In the genomic region with DNA sequence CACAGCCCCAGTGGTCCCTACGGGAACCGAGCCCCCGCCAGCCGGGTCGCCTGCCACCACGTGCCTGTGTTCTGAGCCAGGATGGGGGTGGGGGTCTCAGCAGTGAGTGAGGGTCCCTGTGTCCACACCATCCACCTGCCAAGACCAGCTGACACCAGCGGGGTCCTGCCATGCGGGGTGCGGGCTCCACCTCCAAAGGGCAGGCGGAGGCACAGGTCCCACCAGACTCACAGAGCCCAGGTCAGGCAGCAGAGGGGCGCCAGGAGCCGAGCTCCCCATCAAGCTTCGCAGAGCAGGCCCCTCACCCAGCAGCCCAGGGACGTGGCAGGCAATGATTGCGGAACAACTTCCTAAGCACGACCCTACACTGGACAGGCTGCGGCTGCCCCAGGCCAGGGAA, we compare ENCODE assay signal across 29 cellular contexts. TPM values are rescaled to one million over a fixed set of nuclear protein-coding genes. Genes with fewer than 3 reads are reported as not detected.
A peak's percentile ranks its signal among the peaks of the same experiment; 100 is the strongest.
DNase-seq lines count a peak whose midpoint lies in the region; ATAC-seq, FAIRE-seq and TF ChIP-seq lines count a peak whose summit lies in the region.
"Had no signal": no experiment of that assay in that cellular context is flagged by ENCODE, and none has a peak within 500 bp of the region (broad histone marks: within the 10 kb centered on the region; RNA-seq: fewer than 3 reads in every experiment).

No MANE protein-coding gene starts in this region.

- H3K79me1 ChIP-seq in H9 (ENCODE audit: insufficient read depth, low read depth, low read length, poor library complexity, severe bottlenecking) (no peaks in the 10 kb centered on the region), H1 (ENCODE audit: low read depth, low read length) (no peaks in the 10 kb centered on the region)

- H3K36me3 ChIP-seq in RWPE2 (ENCODE audit: low read depth) (no peaks in the 10 kb centered on the region), H1 (ENCODE audit: control insufficient read depth in 2 of 4, insufficient read depth in 4 of 4, low read length in 3 of 4) (no peaks in the 10 kb centered on the region), suprapubic skin (no peaks in the 10 kb centered on the region)
- H3K36me3 ChIP-seq: BE2C, BLaER1 had no signal

- no peak for TF ChIP-seq CTCF in H9 (conservative IDR thresholded peaks at IDR 0.05)
- no peak for TF ChIP-seq CTCF in RWPE2 (IDR thresholded peaks at IDR 0.05; ENCODE audit: poor library complexity, severe bottlenecking)
- TF ChIP-seq CTCF in H1 (IDR thresholded peaks at IDR 0.05; ENCODE audit: control extremely low read depth in 1 of 3, insufficient read depth in 1 of 3, low read depth in 1 of 3, low read length in 3 of 3), result no peak
- TF ChIP-seq CTCF in suprapubic skin (IDR thresholded peaks at IDR 0.05), result no peak

- no peak overlapping the region for H3K27ac Mint-ChIP-seq in H9
- H3K27ac Mint-ChIP-seq: CD14-positive monocyte; CD4-positive, alpha-beta memory T cell; CD4-positive, CD25-positive, alpha-beta regulatory T cell; CD8-positive, alpha-beta memory T cell had no signal

- H3K23ac ChIP-seq in H9 (ENCODE audit: insufficient read length, low read depth, low read length) (no peak overlapping the region), H1 (ENCODE audit: insufficient read length) (no peak overlapping the region)

- TF ChIP-seq POLR2A in H1 (IDR thresholded peaks at IDR 0.05; ENCODE audit: control extremely low read depth in 1 of 2, low read depth in 2 of 2, low read length in 2 of 2), result no peak
- no peak for TF ChIP-seq POLR2A in suprapubic skin (IDR thresholded peaks at IDR 0.05)

- H3K4me1 ChIP-seq in H9 (ENCODE audit: insufficient read depth, low read length) (no peaks in the 10 kb centered on the region), RWPE2 (ENCODE audit: insufficient read depth, poor library complexity, severe bottlenecking) (no peaks in the 10 kb centered on the region), H1 (replicated peaks in 1 of 4; ENCODE audit: control insufficient read depth in 3 of 4, insufficient read depth in 4 of 4, low read length in 3 of 4) (peaks cover 0 to 10% (median 1%) of the 10 kb centered on the region in 4 experiments; a peak in 4 of 7 replicates), suprapubic skin (no peaks in the 10 kb centered on the region)
- H3K4me1 ChIP-seq: BE2C had no signal

- peak overlapping the region; percentile 42; the same call in 1 of the 2 replicates for H3K14ac ChIP-seq in H9 (ENCODE audit: insufficient read depth, low read length)
- H3K14ac ChIP-seq in H1 (ENCODE audit: insufficient read length), result no peak overlapping the region

- no CpG with 5 or more reads among the region's 17 CpGs for WGBS in H9 (ENCODE audit: extremely low coverage, insufficient read length, low lambda C conversion rate)
- WGBS in H1 (ENCODE audit: extremely low coverage in 1 of 2, insufficient coverage in 1 of 2, insufficient read length in 1 of 2, insufficient replicate concordance in 2 of 2, low coverage in 1 of 2, low lambda C conversion rate in 2 of 2, missing lambda C conversion rate in 1 of 2), 2 experiments, result 94% methylated on average over 17 of the region's 17 CpGs; no CpG with 5 or more reads in 1 of the 2 experiments
- 80% methylated on average over 2 of the region's 17 CpGs for WGBS in suprapubic skin

- H3K27me3 ChIP-seq in H9 (ENCODE audit: insufficient read depth, low read length), result no peaks in the 10 kb centered on the region
- H3K27me3 ChIP-seq in RWPE2 (ENCODE audit: insufficient read depth, poor library complexity, severe bottlenecking), result peaks cover 70% of the 10 kb centered on the region
- H3K27me3 ChIP-seq in H1 (replicated peaks in 1 of 4; ENCODE audit: control insufficient read depth in 3 of 4, extremely low read depth in 1 of 4, insufficient read depth in 3 of 4, low read length in 3 of 4), result no peaks in the 10 kb centered on the region; a peak in 1 of 7 replicates
- peaks cover 83% of the 10 kb centered on the region for H3K27me3 ChIP-seq in suprapubic skin

- no peak for ATAC-seq in RWPE2 (ENCODE audit: low read depth)
- ATAC-seq in GM19035 (IDR thresholded peaks at IDR 0.05; ENCODE audit: unreplicated experiment), result no peak
- ATAC-seq: GM12878 had no signal

- CTCF ChIA-PET in H1 (lab: Charles Lee; ENCODE audit: partially characterized antibody), result interaction anchor here (1.4 to 1.5 kb wide), 2 partner anchors 13 to 44 kb away, joined by 3 to 4 read pairs; no protein-coding TSS in a partner anchor

- H3T11ph ChIP-seq in H9 (ENCODE audit: low read length), result no peak overlapping the region

- no peak overlapping the region for H3K27ac ChIP-seq in H9 (ENCODE audit: insufficient read length, low read depth, low read length)
- H3K27ac ChIP-seq in RWPE2 (ENCODE audit: poor library complexity, severe bottlenecking), result no peak overlapping the region
- no peak overlapping the region for H3K27ac ChIP-seq in H1 (ENCODE audit: low read depth, low read length)
- no peak overlapping the region for H3K27ac ChIP-seq in suprapubic skin
- H3K27ac ChIP-seq: BLaER1 had no signal

- H4K8ac ChIP-seq in H9 (replicated peaks; ENCODE audit: insufficient read length, low read depth, low read length) (no peak overlapping the region), H1 (ENCODE audit: extremely low read depth, insufficient read depth, low read length) (no peak overlapping the region; the same call in 1 of the 2 replicates)

- no peak for FAIRE-seq in H1 (lab: Jason Lieb, UNC)
- FAIRE-seq: A204.1, GM12878, GM12892, GM18507, GM19239 had no signal

- H4K20me1 ChIP-seq in H9 (ENCODE audit: control insufficient read depth, insufficient read depth, insufficient read length) (no peaks in the 10 kb centered on the region), H1 (replicated peaks in 1 of 2; ENCODE audit: control insufficient read depth in 1 of 2, insufficient read depth in 2 of 2, low read length in 2 of 2) (peaks cover 0 to 1% of the 10 kb centered on the region in 2 experiments)

- H2BK12ac ChIP-seq in H9 (ENCODE audit: insufficient read length, low read depth, low read length) (no peak overlapping the region), H1 (ENCODE audit: low read depth, low read length) (no peak overlapping the region)

- no peak overlapping the region for H3K4me2 ChIP-seq in H9 (ENCODE audit: insufficient read depth, insufficient read length, low read length)
- H3K4me2 ChIP-seq in H1 (ENCODE audit: insufficient read depth in 1 of 2, low read depth in 2 of 2, low read length in 2 of 2), result no peak overlapping the region
- H3K4me2 ChIP-seq: BLaER1 had no signal

- no peak overlapping the region for H3K9ac ChIP-seq in H9 (ENCODE audit: extremely low read depth, insufficient read length, low read length)
- H3K9ac ChIP-seq in H1 (replicated peaks in 1 of 4; ENCODE audit: extremely low read depth in 1 of 4, low read depth in 3 of 4, low read length in 3 of 4), result no peak overlapping the region
- H3K9ac ChIP-seq: BLaER1 had no signal

- no peak overlapping the region for H4K5ac ChIP-seq in H9 (ENCODE audit: insufficient read length, low read depth, low read length)
- H4K5ac ChIP-seq in H1 (ENCODE audit: insufficient read length, low read depth, low read length), result no peak overlapping the region

- H3K36me3 Mint-ChIP-seq in H9 (ENCODE audit: insufficient read depth in 1 of 3, low read depth in 3 of 3), result peaks cover 12 to 20% (median 14%) of the 10 kb centered on the region in 3 experiments
- H3K36me3 Mint-ChIP-seq: CD14-positive monocyte; CD4-positive, alpha-beta memory T cell; CD4-positive, CD25-positive, alpha-beta regulatory T cell; CD8-positive, alpha-beta memory T cell had no signal

- no peak overlapping the region for H2BK15ac ChIP-seq in H9 (ENCODE audit: low read depth, low read length)
- no peak overlapping the region for H2BK15ac ChIP-seq in H1 (ENCODE audit: low read length)

- H3K23me2 ChIP-seq in H9 (ENCODE audit: insufficient read length, low read depth, low read length, poor library complexity, severe bottlenecking), result no peaks in the 10 kb centered on the region
- no peaks in the 10 kb centered on the region for H3K23me2 ChIP-seq in H1 (ENCODE audit: low read depth, low read length)

- DNase-seq in H9 (no peak), RWPE2 (ENCODE audit: low spot score) (peak; percentile 88), H1 (ENCODE audit: low read depth in 1 of 2, low spot score in 2 of 2) (no peak), suprapubic skin (ENCODE audit: low spot score in 2 of 2) (no peak), NCI-H187 treated with DMSO at 0.1 percent for 48 hours (lab: John Stamatoyannopoulos, UW) (no peak)
- DNase-seq: 8988T; ACHN; BE2C; C1 segment of cervical spinal cord; CD4-positive, alpha-beta memory T cell; CD4-positive, CD25-positive, alpha-beta regulatory T cell; CD8-positive, alpha-beta memory T cell; COR-L47; DMS 273 treated with DMSO at 0.1 percent for 48 hours; DMS153; DMS53; DMS79; DND-41; EL; GDM1 had no signal

- no peak overlapping the region for H2AK5ac ChIP-seq in H9 (ENCODE audit: insufficient read length, low read length)
- H2AK5ac ChIP-seq in H1 (ENCODE audit: low read depth, low read length), result no peak overlapping the region

- H2AFZ ChIP-seq in H9 (ENCODE audit: low read length) (no peak overlapping the region), H1 (ENCODE audit: low read length) (no peak overlapping the region)

- H2BK20ac ChIP-seq in H9 (ENCODE audit: low read depth, low read length, poor library complexity, severe bottlenecking) (no peak overlapping the region), H1 (ENCODE audit: low read length) (no peak overlapping the region)

- H3K4me3 Mint-ChIP-seq in H9, result no peak overlapping the region
- H3K4me3 Mint-ChIP-seq: CD14-positive monocyte; CD4-positive, alpha-beta memory T cell; CD4-positive, CD25-positive, alpha-beta regulatory T cell; CD8-positive, alpha-beta memory T cell had no signal

- H2BK120ac ChIP-seq in H9 (ENCODE audit: low read depth, low read length, poor library complexity, severe bottlenecking) (no peak overlapping the region), H1 (replicated peaks; ENCODE audit: low read depth, low read length) (no peak overlapping the region)

- H2BK5ac ChIP-seq in H9 (ENCODE audit: insufficient read length, low read length), result no peak overlapping the region
- H2BK5ac ChIP-seq in H1 (ENCODE audit: low read depth, low read length), result no peak overlapping the region

- no peak for TF ChIP-seq RAD21 in H1 (IDR thresholded peaks at IDR 0.05 in 1 of 2, conservative IDR thresholded peaks at IDR 0.05 in 1 of 2; ENCODE audit: low read depth in 2 of 2, low read length in 2 of 2)

- H3K9me3 ChIP-seq in H9 (ENCODE audit: control insufficient read depth, low read depth, low read length), result no peaks in the 10 kb centered on the region
- H3K9me3 ChIP-seq in RWPE2 (ENCODE audit: severe bottlenecking), result no peaks in the 10 kb centered on the region
- H3K9me3 ChIP-seq in H1 (ENCODE audit: insufficient read depth in 2 of 2, low read depth in 1 of 2, low read length in 1 of 2), result no peaks in the 10 kb centered on the region
- no peaks in the 10 kb centered on the region for H3K9me3 ChIP-seq in suprapubic skin
- H3K9me3 ChIP-seq: BE2C, BLaER1 had no signal

- POLR2A ChIA-PET in H1 (lab: Charles Lee; ENCODE audit: partially characterized antibody), result no interaction called here

- H4K91ac ChIP-seq in H9 (ENCODE audit: insufficient read length, low read depth, low read length), result no peak overlapping the region
- peak overlapping the region; percentile 40 for H4K91ac ChIP-seq in H1 (replicated peaks; ENCODE audit: insufficient read length, low read length)

- H3K79me2 ChIP-seq in H9 (ENCODE audit: insufficient read depth, low read length) (no peaks in the 10 kb centered on the region), H1 (ENCODE audit: control insufficient read depth in 1 of 2, insufficient read depth in 2 of 2, low read length in 2 of 2) (no peaks in the 10 kb centered on the region)

- H3K18ac ChIP-seq in H9 (ENCODE audit: insufficient read length, low read depth, low read length) (no peak overlapping the region), H1 (ENCODE audit: extremely low read depth, low read length) (no peak overlapping the region)

- H3K27me3 Mint-ChIP-seq in H9 (ENCODE audit: low read depth), result no peaks in the 10 kb centered on the region

- no peak for TF ChIP-seq EP300 in H1 (IDR thresholded peaks at IDR 0.05; ENCODE audit: borderline replicate concordance in 1 of 2, low read depth in 2 of 2, low read length in 2 of 2)
- no peak for TF ChIP-seq EP300 in suprapubic skin (IDR thresholded peaks at IDR 0.05)

- H3K56ac ChIP-seq in H9 (ENCODE audit: insufficient read length, low read depth, low read length), result no peak overlapping the region
- H3K56ac ChIP-seq in H1 (replicated peaks; ENCODE audit: insufficient read length, low read depth, low read length), result no peak overlapping the region

- H3K4me3 ChIP-seq in RWPE2 (ENCODE audit: severe bottlenecking), result no peak overlapping the region
- H3K4me3 ChIP-seq in H1 (ENCODE audit: extremely low read depth in 1 of 4, insufficient read depth in 2 of 4, low read depth in 3 of 4, low read length in 4 of 4), result no peak overlapping the region
- H3K4me3 ChIP-seq in suprapubic skin, result no peak overlapping the region
- H3K4me3 ChIP-seq: BLaER1, GM12878 had no signal

- H3K9me3 Mint-ChIP-seq in H9, result peaks cover 0 to 3% of the 10 kb centered on the region in 2 experiments; a peak in 1 of 5 replicates
- H3K9me3 Mint-ChIP-seq: CD4-positive, alpha-beta memory T cell; CD8-positive, alpha-beta memory T cell had no signal

- H3K4ac ChIP-seq in H9 (ENCODE audit: low read depth, low read length) (no peak overlapping the region), H1 (replicated peaks; ENCODE audit: insufficient read length, low read depth, low read length) (no peak overlapping the region)

- H3K4me1 Mint-ChIP-seq in H9, result peaks cover 6 to 7% of the 10 kb centered on the region in 2 experiments
- H3K4me1 Mint-ChIP-seq: CD14-positive monocyte; CD4-positive, alpha-beta memory T cell; CD4-positive, CD25-positive, alpha-beta regulatory T cell; CD8-positive, alpha-beta memory T cell had no signal

RNA-seq across cellular contexts. Expression of a gene that starts 50.5 kb away (rescaled TPM):
- total RNA-seq in H9 (2021) (69.2 and 71.5 TPM in 2 replicates), suprapubic skin (under 1 TPM in 1 of 4 donors, not detected in 3; 0.76 TPM)
- total RNA-seq in H1 (2021; fragmentation: NEBNext Ultra II Directional; extraction: Animal tissue kit (Norgen Biotek cat#: 25700)), result 82.6 and 88.6 TPM in 2 replicates
- polyA plus RNA-seq in H1 (2011; rRNA removed), result 243 and 277 TPM in 2 replicates
- polyA plus RNA-seq in H1 (2011; cell fraction: cytosol; rRNA removed), result 174 TPM
- polyA plus RNA-seq in H1 (2011; cell fraction: nucleus; rRNA removed), result 206 TPM
- polyA plus RNA-seq in H1 (2012, experiment 1 of 2), result 41.9 to 107 TPM (median 94.0 TPM) in 4 replicates
- 88.7 TPM for polyA plus RNA-seq in H1 (2012, experiment 2 of 2)
- 72.4 TPM for polyA plus RNA-seq in H1 (2013, experiment 1 of 2)
- polyA plus RNA-seq in H1 (2013, experiment 2 of 2), result 73.2 TPM
- polyA minus RNA-seq in H1 (2011; rRNA and poly(A)+ RNA removed), result 40.5 and 42.0 TPM in 2 replicates
- polyA minus RNA-seq in H1 (2011; cell fraction: cytosol; rRNA and poly(A)+ RNA removed), result 39.6 TPM
- 33.1 TPM for polyA minus RNA-seq in H1 (2011; cell fraction: nucleus; rRNA and poly(A)+ RNA removed)
- total RNA-seq: CD4-positive, alpha-beta memory T cell; CD8-positive, alpha-beta memory T cell had no signal
- polyA plus RNA-seq: AG04450; CD14-positive monocyte; CD4-positive, alpha-beta memory T cell; CD8-positive, alpha-beta memory T cell had no signal

Comparison
In these comparisons a context has a peak if more than half of its experiments do, and no peak if none do; other contexts are left out.
1. RNA of a gene that starts 50.5 kb away (total RNA-seq): 82.6 to 88.6 TPM in H1 and 69.2 to 71.5 TPM in H9; 0.76 TPM in suprapubic skin; every median in the first group is over 10 times any median in the second.